ENCODE assay signal across 1 cellular context in the genomic region with DNA sequence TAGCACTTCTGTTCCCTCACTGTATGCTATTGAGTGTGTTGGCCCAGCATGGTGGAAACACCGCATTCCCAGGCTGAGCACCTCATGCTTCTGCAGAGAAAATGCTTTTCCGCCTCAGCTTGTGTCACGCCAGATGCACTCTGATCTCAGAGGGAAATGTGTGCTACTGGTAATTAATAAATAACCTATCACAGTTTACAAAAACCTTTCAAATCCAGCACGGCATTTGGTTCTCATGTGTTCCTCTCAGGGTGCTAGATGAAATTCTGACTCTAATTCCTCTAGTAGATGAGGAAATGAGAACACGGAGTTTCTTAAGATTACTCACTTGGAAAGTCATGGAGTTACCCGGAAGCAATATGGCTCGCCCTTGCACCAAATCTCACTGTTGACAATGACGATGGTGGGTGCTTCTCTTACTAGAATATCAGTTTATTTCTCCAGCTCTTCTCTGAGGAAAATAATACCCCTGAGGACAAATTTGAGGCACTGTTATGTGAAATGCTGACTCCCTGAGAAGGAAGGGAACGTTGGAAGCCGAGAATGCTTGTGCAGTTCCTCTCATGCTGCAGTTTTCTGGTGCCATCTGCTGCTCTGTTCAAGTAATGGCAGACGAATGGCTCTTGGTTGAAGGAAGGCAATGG.
TF ChIP-seq lines count a peak whose summit lies in the region.

No MANE protein-coding gene starts in this region.

TF ChIP-seq in K562, 482 proteins besides CTCF, POLR2A, EP300 and RAD21 (continued from another document):
- TF ChIP-seq, protein P1, sequence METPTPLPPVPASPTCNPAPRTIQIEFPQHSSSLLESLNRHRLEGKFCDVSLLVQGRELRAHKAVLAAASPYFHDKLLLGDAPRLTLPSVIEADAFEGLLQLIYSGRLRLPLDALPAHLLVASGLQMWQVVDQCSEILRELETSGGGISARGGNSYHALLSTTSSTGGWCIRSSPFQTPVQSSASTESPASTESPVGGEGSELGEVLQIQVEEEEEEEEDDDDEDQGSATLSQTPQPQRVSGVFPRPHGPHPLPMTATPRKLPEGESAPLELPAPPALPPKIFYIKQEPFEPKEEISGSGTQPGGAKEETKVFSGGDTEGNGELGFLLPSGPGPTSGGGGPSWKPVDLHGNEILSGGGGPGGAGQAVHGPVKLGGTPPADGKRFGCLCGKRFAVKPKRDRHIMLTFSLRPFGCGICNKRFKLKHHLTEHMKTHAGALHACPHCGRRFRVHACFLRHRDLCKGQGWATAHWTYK (CRISPR knock-in tag; IDR thresholded peaks at IDR 0.05) = no peak
- TF ChIP-seq YBX1 (IDR thresholded peaks at IDR 0.05) (no peak), PTRF (tag; IDR thresholded peaks at IDR 0.05) (no peak), GTF2A2 (tag; IDR thresholded peaks at IDR 0.05) (no peak), SPI1 (IDR thresholded peaks at IDR 0.05; ENCODE audit: borderline replicate concordance, low read depth, low read length) (peak; percentile 47; the same call in 1 of the 2 replicates)
- TF ChIP-seq, protein P2, sequence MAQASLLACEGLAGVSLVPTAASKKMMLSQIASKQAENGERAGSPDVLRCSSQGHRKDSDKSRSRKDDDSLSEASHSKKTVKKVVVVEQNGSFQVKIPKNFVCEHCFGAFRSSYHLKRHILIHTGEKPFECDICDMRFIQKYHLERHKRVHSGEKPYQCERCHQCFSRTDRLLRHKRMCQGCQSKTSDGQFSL (CRISPR knock-in tag; IDR thresholded peaks at IDR 0.05) = no peak
- TF ChIP-seq, protein P2 (tag; IDR thresholded peaks at IDR 0.05) = no peak
- TF ChIP-seq, protein P3, sequence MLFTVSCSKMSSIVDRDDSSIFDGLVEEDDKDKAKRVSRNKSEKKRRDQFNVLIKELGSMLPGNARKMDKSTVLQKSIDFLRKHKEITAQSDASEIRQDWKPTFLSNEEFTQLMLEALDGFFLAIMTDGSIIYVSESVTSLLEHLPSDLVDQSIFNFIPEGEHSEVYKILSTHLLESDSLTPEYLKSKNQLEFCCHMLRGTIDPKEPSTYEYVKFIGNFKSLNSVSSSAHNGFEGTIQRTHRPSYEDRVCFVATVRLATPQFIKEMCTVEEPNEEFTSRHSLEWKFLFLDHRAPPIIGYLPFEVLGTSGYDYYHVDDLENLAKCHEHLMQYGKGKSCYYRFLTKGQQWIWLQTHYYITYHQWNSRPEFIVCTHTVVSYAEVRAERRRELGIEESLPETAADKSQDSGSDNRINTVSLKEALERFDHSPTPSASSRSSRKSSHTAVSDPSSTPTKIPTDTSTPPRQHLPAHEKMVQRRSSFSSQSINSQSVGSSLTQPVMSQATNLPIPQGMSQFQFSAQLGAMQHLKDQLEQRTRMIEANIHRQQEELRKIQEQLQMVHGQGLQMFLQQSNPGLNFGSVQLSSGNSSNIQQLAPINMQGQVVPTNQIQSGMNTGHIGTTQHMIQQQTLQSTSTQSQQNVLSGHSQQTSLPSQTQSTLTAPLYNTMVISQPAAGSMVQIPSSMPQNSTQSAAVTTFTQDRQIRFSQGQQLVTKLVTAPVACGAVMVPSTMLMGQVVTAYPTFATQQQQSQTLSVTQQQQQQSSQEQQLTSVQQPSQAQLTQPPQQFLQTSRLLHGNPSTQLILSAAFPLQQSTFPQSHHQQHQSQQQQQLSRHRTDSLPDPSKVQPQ (CRISPR knock-in tag; IDR thresholded peaks at IDR 0.05; ENCODE audit: borderline replicate concordance) = no peak
TF ChIP-seq in K562: peak in this region for 19.
